Comparison of ENCODE assay signal across 17 cellular contexts in the genomic region with DNA sequence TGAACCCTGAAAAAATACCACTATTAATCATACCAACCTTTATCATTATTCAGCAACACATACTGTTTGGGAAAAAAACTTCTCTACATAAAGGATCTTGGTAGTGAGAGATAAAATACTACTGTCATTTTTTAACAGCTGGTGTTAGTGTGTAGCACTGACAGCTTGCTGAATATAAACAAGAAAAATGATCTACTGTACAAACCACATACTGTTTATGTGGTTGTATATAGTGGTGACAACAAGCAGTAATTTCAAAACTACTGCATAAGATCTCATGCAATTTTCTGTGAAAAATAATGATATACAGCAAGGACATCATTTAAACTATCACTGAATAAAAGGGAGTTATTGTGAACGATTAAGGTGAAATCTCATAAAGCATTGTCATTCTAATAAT.
"Had no signal": no experiment of that assay in that cellular context is flagged by ENCODE, and none has a peak within 500 bp of the region (broad histone marks: within the 10 kb centered on the region; RNA-seq: fewer than 3 reads in every experiment).

No MANE protein-coding gene starts in this region.

- H3K36me3 ChIP-seq: heart left ventricle, ovary, right atrium auricular region, sigmoid colon, suprapubic skin, thyroid gland had no signal

- DNase-seq: effector CD4-positive, alpha-beta T cell; heart left ventricle; hippocampal formation; left colon; left ventricle myocardium superior; mucosa of descending colon; naive thymus-derived CD8-positive, alpha-beta T cell; nucleus accumbens; ovary; sigmoid colon; stimulated activated CD4-positive, alpha-beta T cell treated with anti-CD3 and anti-CD28 coated beads, Interleukin-12 subunit alpha, Interleukin-12 subunit beta, amount 100 ng/mL, for 4 hours; stimulated activated naive CD4-positive, alpha-beta T cell treated with Interleukin-2 at 50 U/mL for 16 hours; thyroid gland had no signal

- H3K4me1 ChIP-seq: right atrium auricular region, sigmoid colon, suprapubic skin, thyroid gland had no signal

- H3K27ac ChIP-seq: coronary artery, heart left ventricle, ovary, right atrium auricular region, sigmoid colon, skin epidermis, suprapubic skin, thyroid gland had no signal

- H3K27me3 ChIP-seq: heart left ventricle, ovary, right atrium auricular region, sigmoid colon, suprapubic skin, thyroid gland had no signal

- H3K4me3 ChIP-seq: coronary artery, heart left ventricle, mucosa of descending colon, ovary, right atrium auricular region, sigmoid colon, skin epidermis, suprapubic skin, thyroid gland had no signal

- H3K9me3 ChIP-seq: heart left ventricle, mucosa of descending colon, ovary, right atrium auricular region, sigmoid colon, suprapubic skin, thyroid gland had no signal

- ATAC-seq: heart left ventricle; left colon; left ventricle myocardium superior; mucosa of descending colon; naive thymus-derived CD8-positive, alpha-beta T cell had no signal
